In the genomic region with DNA sequence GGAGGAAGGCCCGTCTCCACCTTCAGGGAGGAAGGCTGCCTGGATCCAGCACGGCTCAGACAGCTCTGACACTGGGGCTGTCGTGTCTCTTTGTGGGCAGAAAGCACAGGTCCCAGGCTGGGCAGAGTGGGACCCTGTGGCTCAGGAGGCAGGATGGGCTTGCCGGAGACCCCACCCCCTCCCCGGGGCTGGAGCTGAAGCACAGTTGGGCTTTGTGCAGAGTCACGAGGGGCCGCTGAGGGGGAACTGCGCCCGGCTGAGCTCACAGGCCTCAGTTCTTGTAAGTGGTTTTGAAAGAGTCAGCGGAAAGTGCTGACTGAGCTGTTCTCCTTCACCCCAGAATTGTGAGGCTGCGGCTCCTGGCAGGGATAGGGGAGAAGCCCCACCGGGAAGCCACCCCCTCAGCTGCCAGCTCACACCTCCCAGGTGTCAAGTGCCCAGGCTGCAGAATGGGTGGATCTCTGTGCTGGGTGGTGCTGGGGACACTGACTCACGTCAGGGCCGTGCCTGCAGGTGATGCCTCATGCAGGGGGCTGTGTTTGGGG, we compare ENCODE assay signal across 10 cellular contexts. TPM values are rescaled to one million over a fixed set of nuclear protein-coding genes. Genes with fewer than 3 reads are reported as not detected.
DNase-seq lines count a peak whose midpoint lies in the region; ATAC-seq, FAIRE-seq and TF ChIP-seq lines count a peak whose summit lies in the region.
"Had no signal": no experiment of that assay in that cellular context is flagged by ENCODE, and none has a peak within 500 bp of the region (broad histone marks: within the 10 kb centered on the region; RNA-seq: fewer than 3 reads in every experiment).

No MANE protein-coding gene starts in this region.

- peak; percentile 91 for ATAC-seq in activated naive CD8-positive, alpha-beta T cell treated with anti-CD3 and anti-CD28 coated beads, Interleukin-2, amount 50 U/mL, for 24 hours

- TF ChIP-seq POLR2A in H54 (IDR thresholded peaks at IDR 0.05; ENCODE audit: low read depth, low read length): no peak

- H3K4me3 Mint-ChIP-seq in activated naive CD4-positive, alpha-beta T cell treated with anti-CD3 and anti-CD28 coated beads, Interleukin-2, amount 10 ng/mL, durations not matched to agents 7 days and 5 days: no peak overlapping the region
- H3K4me3 Mint-ChIP-seq in activated naive CD8-positive, alpha-beta T cell treated with anti-CD3 and anti-CD28 coated beads, Interleukin-2, amount 50 U/mL, for 24 hours: no peak overlapping the region
- H3K4me3 Mint-ChIP-seq: CD4-positive, CD25-positive, alpha-beta regulatory T cell had no signal

- peaks cover 17% of the 10 kb centered on the region for H3K4me1 Mint-ChIP-seq in activated naive CD4-positive, alpha-beta T cell treated with anti-CD3 and anti-CD28 coated beads, Interleukin-2, amount 10 ng/mL, durations not matched to agents 7 days and 5 days
- H3K4me1 Mint-ChIP-seq in activated naive CD8-positive, alpha-beta T cell treated with anti-CD3 and anti-CD28 coated beads, Interleukin-2, amount 50 U/mL, for 24 hours: peaks cover 30% of the 10 kb centered on the region

- H3K27me3 ChIP-seq in iPS-20b (ENCODE audit: insufficient read depth, low read length): no peaks in the 10 kb centered on the region

- DNase-seq in activated naive CD4-positive, alpha-beta T cell treated with Interleukin-2 at 50 U/mL for 16 hours: peak; percentile 45
- no peak for DNase-seq in activated naive CD4-positive, alpha-beta T cell treated with anti-CD3 and anti-CD28 coated beads, Interleukin-2, amount 10 ng/mL, durations not matched to agents 7 days and 5 days
- DNase-seq in activated naive CD8-positive, alpha-beta T cell treated with anti-CD3 and anti-CD28 coated beads, Interleukin-2, amount 50 U/mL, for 24 hours: peak; percentile 57
- peak; percentile 19 to 27 for DNase-seq in stimulated activated CD8-positive, alpha-beta memory T cell treated with anti-CD3 and anti-CD28 coated beads, Interleukin-15, amount 100 ng/mL, for 4 hours (ENCODE audit: low read depth in 2 of 2)
- DNase-seq in H54 (ENCODE audit: insufficient read length, low spot score) (no peak), H4 (ENCODE audit: low spot score) (no peak)
- no peak for DNase-seq in central memory CD4-positive, alpha-beta T cell
- DNase-seq: CD4-positive, CD25-positive, alpha-beta regulatory T cell had no signal

- no peaks in the 10 kb centered on the region for H3K36me3 Mint-ChIP-seq in activated naive CD4-positive, alpha-beta T cell treated with anti-CD3 and anti-CD28 coated beads, Interleukin-2, amount 10 ng/mL, durations not matched to agents 7 days and 5 days
- H3K36me3 Mint-ChIP-seq in activated naive CD8-positive, alpha-beta T cell treated with anti-CD3 and anti-CD28 coated beads, Interleukin-2, amount 50 U/mL, for 24 hours (ENCODE audit: low read depth): no peaks in the 10 kb centered on the region
- H3K36me3 Mint-ChIP-seq: CD4-positive, CD25-positive, alpha-beta regulatory T cell had no signal

- H3K4me1 ChIP-seq in iPS-20b (ENCODE audit: insufficient read depth, low read length): peaks cover 12% of the 10 kb centered on the region; the same call in 1 of the 2 replicates

- no peaks in the 10 kb centered on the region for H3K9me3 Mint-ChIP-seq in activated naive CD4-positive, alpha-beta T cell treated with anti-CD3 and anti-CD28 coated beads, Interleukin-2, amount 10 ng/mL, durations not matched to agents 7 days and 5 days
- H3K9me3 Mint-ChIP-seq in activated naive CD8-positive, alpha-beta T cell treated with anti-CD3 and anti-CD28 coated beads, Interleukin-2, amount 50 U/mL, for 24 hours: no peaks in the 10 kb centered on the region

- peaks cover 62% of the 10 kb centered on the region for H3K27me3 Mint-ChIP-seq in activated naive CD4-positive, alpha-beta T cell treated with anti-CD3 and anti-CD28 coated beads, Interleukin-2, amount 10 ng/mL, durations not matched to agents 7 days and 5 days
- peaks cover 8% of the 10 kb centered on the region for H3K27me3 Mint-ChIP-seq in activated naive CD8-positive, alpha-beta T cell treated with anti-CD3 and anti-CD28 coated beads, Interleukin-2, amount 50 U/mL, for 24 hours

- H3K4me3 ChIP-seq in iPS-20b (ENCODE audit: low read length): no peak overlapping the region

- no peak for FAIRE-seq in H54 (lab: Jason Lieb, UNC)

- no peak overlapping the region for H3K27ac Mint-ChIP-seq in activated naive CD4-positive, alpha-beta T cell treated with anti-CD3 and anti-CD28 coated beads, Interleukin-2, amount 10 ng/mL, durations not matched to agents 7 days and 5 days
- peak overlapping the region; percentile 81 for H3K27ac Mint-ChIP-seq in activated naive CD8-positive, alpha-beta T cell treated with anti-CD3 and anti-CD28 coated beads, Interleukin-2, amount 50 U/mL, for 24 hours

- CTCF ChIA-PET in activated naive CD4-positive, alpha-beta T cell treated with anti-CD3 and anti-CD28 coated beads, Interleukin-2, amount 10 ng/mL, durations not matched to agents 7 days and 5 days (lab: Charles Lee): interaction anchor here (0.8 to 1.8 kb wide), 2 partner anchors 12 to 53 kb away, joined by 3 to 4 read pairs; no protein-coding TSS in a partner anchor

- no peaks in the 10 kb centered on the region for H3K36me3 ChIP-seq in iPS-20b (ENCODE audit: insufficient read depth, low read depth, low read length)
- H3K36me3 ChIP-seq: neutrophil had no signal

- H3K27ac ChIP-seq in iPS-20b (ENCODE audit: low read length): no peak overlapping the region
- H3K27ac ChIP-seq: neutrophil had no signal

- H3K9ac ChIP-seq in iPS-20b (ENCODE audit: low read depth, low read length): 0 out of 2 replicates have a peak overlapping the region, but pooled peaks have one; percentile 3

- H3K9me3 ChIP-seq in iPS-20b (ENCODE audit: insufficient read depth, low read depth, low read length): no peaks in the 10 kb centered on the region
- H3K9me3 ChIP-seq: neutrophil had no signal

RNA-seq across cellular contexts. Expression of a gene that starts 12.2 kb away (rescaled TPM):
- 9.1 and 12.2 TPM in 2 replicates for total RNA-seq in H4 (2014; rRNA removed; shearing (Covaris generic))

Comparison
In these comparisons a context has a peak if more than half of its experiments do, and no peak if none do; other contexts are left out.
1. DNase-seq: peak in activated naive CD4-positive, alpha-beta T cell treated with Interleukin-2 at 50 U/mL for 16 hours (single experiment), activated naive CD8-positive, alpha-beta T cell treated with anti-CD3 and anti-CD28 coated beads, Interleukin-2, amount 50 U/mL, for 24 hours (single experiment) and stimulated activated CD8-positive, alpha-beta memory T cell treated with anti-CD3 and anti-CD28 coated beads, Interleukin-15, amount 100 ng/mL, for 4 hours (2 of 2); none in activated naive CD4-positive, alpha-beta T cell treated with anti-CD3 and anti-CD28 coated beads, Interleukin-2, amount 10 ng/mL, durations not matched to agents 7 days and 5 days (single experiment), H54 (single experiment), H4 (single experiment) and central memory CD4-positive, alpha-beta T cell (single experiment).